11 cellular contexts compared by ENCODE assay signal in the genomic region with DNA sequence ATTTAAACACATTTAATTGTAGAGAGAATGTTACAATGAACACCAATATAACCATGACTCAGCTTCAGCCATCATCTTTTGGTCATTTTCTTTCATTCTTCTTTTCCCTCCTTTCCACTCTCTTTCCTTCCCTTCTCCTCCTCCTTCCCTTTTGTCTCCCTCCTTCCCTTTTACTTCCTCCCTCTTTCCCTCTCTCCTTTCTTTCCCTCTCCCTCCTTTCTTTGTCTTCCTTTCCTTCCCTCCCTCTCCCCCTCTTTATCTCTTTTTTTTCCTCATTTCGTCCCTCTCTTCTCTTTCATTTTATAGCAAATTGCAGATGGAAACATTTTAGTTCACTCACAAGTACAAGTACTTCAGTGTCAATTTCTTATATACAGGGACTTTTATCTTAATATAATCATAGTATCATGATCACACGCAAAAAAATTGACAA. TPM values are rescaled to one million over a fixed set of nuclear protein-coding genes. Genes with fewer than 3 reads are reported as not detected.
A peak's percentile ranks its signal among the peaks of the same experiment; 100 is the strongest.
DNase-seq lines count a peak whose midpoint lies in the region; ATAC-seq and TF ChIP-seq lines count a peak whose summit lies in the region.
"Had no signal": no experiment of that assay in that cellular context is flagged by ENCODE, and none has a peak within 500 bp of the region (broad histone marks: within the 10 kb centered on the region; RNA-seq: fewer than 3 reads in every experiment).

No MANE protein-coding gene starts in this region.

- H3K4me1 Mint-ChIP-seq in stimulated activated naive CD8-positive, alpha-beta T cell treated with anti-CD3 and anti-CD28 coated beads, Interleukin-15, Interleukin-2, amounts not matched to agents 100 ng/mL and 50 ng/mL, for 24 hours (ENCODE audit: low read depth): peaks cover 41% of the 10 kb centered on the region
- peaks cover 33% of the 10 kb centered on the region for H3K4me1 Mint-ChIP-seq in activated naive CD8-positive, alpha-beta T cell treated with anti-CD3 and anti-CD28 coated beads for 36 hours
- H3K4me1 Mint-ChIP-seq in mesothelial cell of epicardium: peaks cover 33% of the 10 kb centered on the region

- DNase-seq in stimulated activated naive CD8-positive, alpha-beta T cell treated with anti-CD3 and anti-CD28 coated beads, Interleukin-15, Interleukin-2, amounts not matched to agents 100 U/mL and 50 U/mL, for 24 hours: no peak
- DNase-seq in activated naive CD8-positive, alpha-beta T cell treated with anti-CD3 and anti-CD28 coated beads for 36 hours: no peak
- DNase-seq in mesothelial cell of epicardium (ENCODE audit: low spot score in 2 of 2, unreplicated experiment in 2 of 2) (no peak), NCI-H226 (no peak), OCI-M1 (lab: John Stamatoyannopoulos, UW) (no peak), aorta (no peak), SW480 (ENCODE audit: low spot score) (no peak)
- DNase-seq: NCI-H2081 treated with DMSO at 0.1 percent for 48 hours; stimulated activated naive CD4-positive, alpha-beta T cell had no signal

- peak overlapping the region; percentile 8 for H3K27ac Mint-ChIP-seq in stimulated activated naive CD8-positive, alpha-beta T cell treated with anti-CD3 and anti-CD28 coated beads, Interleukin-15, Interleukin-2, amounts not matched to agents 100 ng/mL and 50 ng/mL, for 24 hours
- no peak overlapping the region for H3K27ac Mint-ChIP-seq in activated naive CD8-positive, alpha-beta T cell treated with anti-CD3 and anti-CD28 coated beads for 36 hours
- H3K27ac Mint-ChIP-seq in mesothelial cell of epicardium: peak overlapping the region; percentile 76

- no peaks in the 10 kb centered on the region for H3K9me3 Mint-ChIP-seq in stimulated activated naive CD8-positive, alpha-beta T cell treated with anti-CD3 and anti-CD28 coated beads, Interleukin-15, Interleukin-2, amounts not matched to agents 100 ng/mL and 50 ng/mL, for 24 hours
- H3K9me3 Mint-ChIP-seq in activated naive CD8-positive, alpha-beta T cell treated with anti-CD3 and anti-CD28 coated beads for 36 hours: no peaks in the 10 kb centered on the region
- H3K9me3 Mint-ChIP-seq in mesothelial cell of epicardium: no peaks in the 10 kb centered on the region

- no peaks in the 10 kb centered on the region for H3K9me3 ChIP-seq in aorta (ENCODE audit: control insufficient read depth, low read length)

- no peaks in the 10 kb centered on the region for H3K36me3 Mint-ChIP-seq in stimulated activated naive CD8-positive, alpha-beta T cell treated with anti-CD3 and anti-CD28 coated beads, Interleukin-15, Interleukin-2, amounts not matched to agents 100 ng/mL and 50 ng/mL, for 24 hours (ENCODE audit: low read depth)
- H3K36me3 Mint-ChIP-seq in activated naive CD8-positive, alpha-beta T cell treated with anti-CD3 and anti-CD28 coated beads for 36 hours: peaks cover 2% of the 10 kb centered on the region
- no peaks in the 10 kb centered on the region for H3K36me3 Mint-ChIP-seq in mesothelial cell of epicardium

- no peaks in the 10 kb centered on the region for H3K27me3 ChIP-seq in aorta (ENCODE audit: control insufficient read depth in 1 of 2, insufficient read depth in 2 of 2, low read length in 1 of 2)

- H3K4me1 ChIP-seq in aorta (ENCODE audit: control insufficient read depth in 1 of 2, insufficient read depth in 2 of 2, low read length in 2 of 2): no peaks in the 10 kb centered on the region

- no peak overlapping the region for H3K4me3 ChIP-seq in aorta (ENCODE audit: low read length in 2 of 2)
- H3K4me3 ChIP-seq: lung had no signal

- H3K27ac ChIP-seq in aorta (ENCODE audit: low read depth in 1 of 2, low read length in 2 of 2): no peak overlapping the region

- intact Hi-C loops in aorta (cut with DNase I): loop anchor here (10.0 kb wide), 1 partner anchor 97 kb away; a partner anchor contains a TSS

- peaks cover 13% of the 10 kb centered on the region for H3K27me3 Mint-ChIP-seq in stimulated activated naive CD8-positive, alpha-beta T cell treated with anti-CD3 and anti-CD28 coated beads, Interleukin-15, Interleukin-2, amounts not matched to agents 100 ng/mL and 50 ng/mL, for 24 hours
- peaks cover 11% of the 10 kb centered on the region for H3K27me3 Mint-ChIP-seq in activated naive CD8-positive, alpha-beta T cell treated with anti-CD3 and anti-CD28 coated beads for 36 hours
- H3K27me3 Mint-ChIP-seq in mesothelial cell of epicardium (ENCODE audit: low read depth): peaks cover 11% of the 10 kb centered on the region

- no peak for TF ChIP-seq CTCF in mesothelial cell of epicardium (IDR thresholded peaks at IDR 0.05; ENCODE audit: unreplicated experiment)

- 66% methylated on average over 2 of the region's 2 CpGs for WGBS in aorta, 2 donors

- ATAC-seq in stimulated activated naive CD8-positive, alpha-beta T cell treated with anti-CD3 and anti-CD28 coated beads, Interleukin-15, Interleukin-2, amounts not matched to agents 100 U/mL and 50 U/mL, for 24 hours: no peak
- ATAC-seq in aorta (ENCODE audit: low FRiP score): no peak

- H3K4me3 Mint-ChIP-seq in stimulated activated naive CD8-positive, alpha-beta T cell treated with anti-CD3 and anti-CD28 coated beads, Interleukin-15, Interleukin-2, amounts not matched to agents 100 ng/mL and 50 ng/mL, for 24 hours: peak overlapping the region; percentile 35
- peak overlapping the region; percentile 66 for H3K4me3 Mint-ChIP-seq in activated naive CD8-positive, alpha-beta T cell treated with anti-CD3 and anti-CD28 coated beads for 36 hours
- peak overlapping the region; percentile 90 for H3K4me3 Mint-ChIP-seq in mesothelial cell of epicardium

- no peaks in the 10 kb centered on the region for H3K36me3 ChIP-seq in aorta (ENCODE audit: control insufficient read depth in 1 of 2, insufficient read depth in 2 of 2, low read length in 1 of 2)

RNA-seq across cellular contexts. Expression of a gene that starts 1.8 kb away (rescaled TPM):
- 1 to 10 TPM; 1.8 TPM for total RNA-seq in activated naive CD8-positive, alpha-beta T cell treated with anti-CD3 and anti-CD28 coated beads for 36 hours
- total RNA-seq in mesothelial cell of epicardium (11.2 to 12.9 TPM (median 12.1 TPM) in 3 replicates), aorta (1 to 10 TPM; 4.2 to 8.6 TPM)
- polyA plus RNA-seq in aorta: 1 to 10 TPM in 1 of 2 donors, under 1 TPM in 1; 0.50 to 2.7 TPM

RNA-seq across cellular contexts. Expression of a gene that starts 15.6 kb away (rescaled TPM):
- total RNA-seq in activated naive CD8-positive, alpha-beta T cell treated with anti-CD3 and anti-CD28 coated beads for 36 hours: 1 to 10 TPM; 2.5 to 3.0 TPM
- total RNA-seq in mesothelial cell of epicardium (5.8 to 8.8 TPM (median 6.0 TPM) in 3 replicates), aorta (10 to 100 TPM in 1 of 2 donors, 1 to 10 TPM in 1; 8.3 to 10.9 TPM)
- polyA plus RNA-seq in aorta: 1 to 10 TPM; 4.4 to 7.6 TPM

RNA-seq across cellular contexts. Expression of a gene that starts 48.0 kb away (rescaled TPM):
- 1 to 10 TPM; 6.8 to 7.2 TPM for total RNA-seq in activated naive CD8-positive, alpha-beta T cell treated with anti-CD3 and anti-CD28 coated beads for 36 hours
- total RNA-seq in mesothelial cell of epicardium (13.4 to 14.0 TPM (median 13.9 TPM) in 3 replicates), aorta (1 to 10 TPM; 5.0 to 7.0 TPM)
- polyA plus RNA-seq in aorta: 1 to 10 TPM; 2.3 to 3.3 TPM

Comparison
In these comparisons a context has a peak if more than half of its experiments do, and no peak if none do; other contexts are left out.
1. H3K4me3 Mint-ChIP-seq: peak in every context shown above with its lines; median percentile 90 in mesothelial cell of epicardium; 66 in activated naive CD8-positive, alpha-beta T cell treated with anti-CD3 and anti-CD28 coated beads for 36 hours; 35 in stimulated activated naive CD8-positive, alpha-beta T cell treated with anti-CD3 and anti-CD28 coated beads, Interleukin-15, Interleukin-2, amounts not matched to agents 100 ng/mL and 50 ng/mL, for 24 hours.